Comparison of ENCODE assay signal across 23 cellular contexts in genomic region chr15:88804257-88804656, GRCh38. TPM values are rescaled to one million over a fixed set of nuclear protein-coding genes. Genes with fewer than 3 reads are reported as not detected.
A peak's percentile ranks its signal among the peaks of the same experiment; 100 is the strongest.
DNase-seq lines count a peak whose midpoint lies in the region; ATAC-seq, FAIRE-seq and TF ChIP-seq lines count a peak whose summit lies in the region.
"Had no signal": no experiment of that assay in that cellular context is flagged by ENCODE, and none has a peak within 500 bp of the region (broad histone marks: within the 10 kb centered on the region; RNA-seq: fewer than 3 reads in every experiment).

No MANE protein-coding gene starts in this region.

- in situ Hi-C loops in GM13976 (cut with MboI; ENCODE audit: low sequenced_read_pairs, unreplicated experiment), result no loop called here

- no peak for TF ChIP-seq EP300 in A549 (IDR thresholded peaks at IDR 0.05)

- H2AFZ ChIP-seq in H9 (ENCODE audit: low read length) (no peak overlapping the region), astrocyte (ENCODE audit: low read depth, low read length) (no peak overlapping the region)

- no peak overlapping the region for H4K91ac ChIP-seq in H9 (ENCODE audit: insufficient read length, low read depth, low read length)

- H3K23ac ChIP-seq in H9 (ENCODE audit: insufficient read length, low read depth, low read length), result no peak overlapping the region

- H3K27ac Mint-ChIP-seq in H9 (no peak overlapping the region), astrocyte (ENCODE audit: unreplicated experiment) (no peak overlapping the region), nephron (no peak overlapping the region)
- H3K27ac Mint-ChIP-seq: activated naive CD4-positive, alpha-beta T cell treated with anti-CD3 and anti-CD28 coated beads, Interleukin-2, amount 10 ng/mL, durations not matched to agents 7 days and 5 days; activated T-cell treated with anti-CD3 and anti-CD28 coated beads, Interleukin-2, amount 50 U/mL, for 24 hours; CD4-positive, alpha-beta memory T cell; stimulated activated effector memory CD8-positive, alpha-beta T cell treated with anti-CD3 and anti-CD28 coated beads, Interleukin-12 subunit alpha, Interleukin-12 subunit beta, amount 100 ng/mL, for 72 hours had no signal

- no peak overlapping the region for H3K27ac ChIP-seq in A549
- no peak overlapping the region for H3K27ac ChIP-seq in H9 (ENCODE audit: insufficient read length, low read depth, low read length)
- H3K27ac ChIP-seq in astrocyte (ENCODE audit: low read depth, low read length), result no peak overlapping the region
- H3K27ac ChIP-seq: body of pancreas, heart left ventricle, SK-N-MC had no signal

- peaks cover 2 to 22% of the 10 kb centered on the region in 2 experiments; a peak in 3 of 4 replicates for H3K4me1 Mint-ChIP-seq in H9
- peaks cover 8% of the 10 kb centered on the region for H3K4me1 Mint-ChIP-seq in astrocyte (ENCODE audit: low read depth, unreplicated experiment)
- peaks cover 5% of the 10 kb centered on the region for H3K4me1 Mint-ChIP-seq in nephron

- 18% methylated on average over 10 of the region's 10 CpGs for WGBS in A549 (ENCODE audit: missing lambda C conversion rate)
- no CpG with 5 or more reads among the region's 10 CpGs for WGBS in H9 (ENCODE audit: extremely low coverage, insufficient read length, low lambda C conversion rate)

- no peak overlapping the region for H2BK20ac ChIP-seq in H9 (ENCODE audit: low read depth, low read length, poor library complexity, severe bottlenecking)

- H3K36me3 Mint-ChIP-seq in H9 (ENCODE audit: insufficient read depth in 1 of 3, low read depth in 3 of 3), result peaks cover 0 to 2% (median 0%) of the 10 kb centered on the region in 3 experiments; a peak in 2 of 7 replicates
- H3K36me3 Mint-ChIP-seq in astrocyte (ENCODE audit: low read depth, unreplicated experiment), result no peaks in the 10 kb centered on the region
- H3K36me3 Mint-ChIP-seq in nephron (ENCODE audit: low read depth), result no peaks in the 10 kb centered on the region
- H3K36me3 Mint-ChIP-seq: activated naive CD4-positive, alpha-beta T cell treated with anti-CD3 and anti-CD28 coated beads, Interleukin-2, amount 10 ng/mL, durations not matched to agents 7 days and 5 days; CD4-positive, alpha-beta memory T cell; stimulated activated effector memory CD8-positive, alpha-beta T cell treated with anti-CD3 and anti-CD28 coated beads, Interleukin-12 subunit alpha, Interleukin-12 subunit beta, amount 100 ng/mL, for 72 hours had no signal

- peaks cover 11% of the 10 kb centered on the region for H3K23me2 ChIP-seq in H9 (ENCODE audit: insufficient read length, low read depth, low read length, poor library complexity, severe bottlenecking)

- no peak overlapping the region for H3T11ph ChIP-seq in H9 (ENCODE audit: low read length)

- no peak overlapping the region for H2BK5ac ChIP-seq in H9 (ENCODE audit: insufficient read length, low read length)

- H3K9ac ChIP-seq in H9 (ENCODE audit: extremely low read depth, insufficient read length, low read length) (no peak overlapping the region), astrocyte (ENCODE audit: low read length) (no peak overlapping the region)

- H3K9me3 ChIP-seq in A549 (no peaks in the 10 kb centered on the region), H9 (ENCODE audit: control insufficient read depth, low read depth, low read length) (no peaks in the 10 kb centered on the region), astrocyte (ENCODE audit: insufficient read depth, low read depth, low read length) (no peaks in the 10 kb centered on the region)
- H3K9me3 ChIP-seq: body of pancreas, heart left ventricle had no signal

- H3K4me1 ChIP-seq in A549, result peaks cover 7% of the 10 kb centered on the region; the same call in 1 of the 3 replicates
- no peaks in the 10 kb centered on the region for H3K4me1 ChIP-seq in H9 (ENCODE audit: insufficient read depth, low read length)
- H3K4me1 ChIP-seq in astrocyte (ENCODE audit: insufficient read depth, low read length), result peaks cover 9% of the 10 kb centered on the region

- no peak overlapping the region for H4K5ac ChIP-seq in H9 (ENCODE audit: insufficient read length, low read depth, low read length)

- H3K9me3 Mint-ChIP-seq in H9 (peaks cover 0 to 2% of the 10 kb centered on the region in 2 experiments; a peak in 1 of 5 replicates), astrocyte (ENCODE audit: unreplicated experiment) (peaks cover 3% of the 10 kb centered on the region), nephron (no peaks in the 10 kb centered on the region)
- H3K9me3 Mint-ChIP-seq: activated naive CD4-positive, alpha-beta T cell treated with anti-CD3 and anti-CD28 coated beads, Interleukin-2, amount 10 ng/mL, durations not matched to agents 7 days and 5 days; activated T-cell treated with anti-CD3 and anti-CD28 coated beads, Interleukin-2, amount 50 U/mL, for 24 hours; stimulated activated effector memory CD8-positive, alpha-beta T cell treated with anti-CD3 and anti-CD28 coated beads, Interleukin-12 subunit alpha, Interleukin-12 subunit beta, amount 100 ng/mL, for 72 hours had no signal

- TF ChIP-seq CTCF in A549 (IDR thresholded peaks at IDR 0.05) (no peak), H9 (conservative IDR thresholded peaks at IDR 0.05) (no peak), astrocyte (IDR thresholded peaks at IDR 0.05; ENCODE audit: insufficient read depth, low read depth, low read length) (no peak), nephron (IDR thresholded peaks at IDR 0.05; ENCODE audit: unreplicated experiment in 3 of 3) (no peak), GM13976 (IDR thresholded peaks at IDR 0.05; ENCODE audit: borderline replicate concordance, control extremely low read depth, extremely low read depth, insufficient read depth, missing control alignments) (no peak)

- no peak overlapping the region for H3K56ac ChIP-seq in H9 (ENCODE audit: insufficient read length, low read depth, low read length)

- no peak for TF ChIP-seq RAD21 in A549 (conservative IDR thresholded peaks at IDR 0.05 in 1 of 2, IDR thresholded peaks at IDR 0.05 in 1 of 2)

- H3K4me2 ChIP-seq in A549, result no peak overlapping the region
- peak overlapping the region; percentile 67 for H3K4me2 ChIP-seq in H9 (ENCODE audit: insufficient read depth, insufficient read length, low read length)
- no peak overlapping the region for H3K4me2 ChIP-seq in astrocyte (ENCODE audit: low read length)

- H3K79me2 ChIP-seq in H9 (ENCODE audit: insufficient read depth, low read length) (no peaks in the 10 kb centered on the region), astrocyte (ENCODE audit: insufficient read depth, low read length) (no peaks in the 10 kb centered on the region)

- H2BK12ac ChIP-seq in H9 (ENCODE audit: insufficient read length, low read depth, low read length), result no peak overlapping the region

- H3K14ac ChIP-seq in H9 (ENCODE audit: insufficient read depth, low read length), result no peak overlapping the region

- H3K27me3 Mint-ChIP-seq in H9 (ENCODE audit: low read depth) (peaks cover 81% of the 10 kb centered on the region), astrocyte (ENCODE audit: low read depth, unreplicated experiment) (peaks cover 34% of the 10 kb centered on the region), nephron (ENCODE audit: low read depth) (peaks cover 94% of the 10 kb centered on the region)

- H3K4me3 ChIP-seq in A549, result no peak overlapping the region
- no peak overlapping the region for H3K4me3 ChIP-seq in astrocyte (ENCODE audit: insufficient read depth, low read depth, low read length)
- H3K4me3 ChIP-seq: body of pancreas, SK-N-MC had no signal

- no peak overlapping the region for H3K18ac ChIP-seq in H9 (ENCODE audit: insufficient read length, low read depth, low read length)

- no peak overlapping the region for H4K8ac ChIP-seq in H9 (replicated peaks; ENCODE audit: insufficient read length, low read depth, low read length)

- H2BK120ac ChIP-seq in H9 (ENCODE audit: low read depth, low read length, poor library complexity, severe bottlenecking), result no peak overlapping the region

- no peak for FAIRE-seq in A549 (lab: Jason Lieb, UNC)
- no peak for FAIRE-seq in astrocyte (lab: Jason Lieb, UNC)
- FAIRE-seq: GM12891 had no signal

- H3K79me1 ChIP-seq in H9 (ENCODE audit: insufficient read depth, low read depth, low read length, poor library complexity, severe bottlenecking), result no peaks in the 10 kb centered on the region

- POLR2A ChIA-PET in A549 (lab: Yijun Ruan, JAX), result no interaction called here

- H3K4me3 Mint-ChIP-seq in H9 (peak overlapping the region; percentile 63 to 79; a peak in 4 of 5 replicates), astrocyte (ENCODE audit: unreplicated experiment) (peak overlapping the region; percentile 70), nephron (peak overlapping the region; percentile 30 to 81 (median 73))
- H3K4me3 Mint-ChIP-seq: activated naive CD4-positive, alpha-beta T cell treated with anti-CD3 and anti-CD28 coated beads, Interleukin-2, amount 10 ng/mL, durations not matched to agents 7 days and 5 days; activated T-cell treated with anti-CD3 and anti-CD28 coated beads, Interleukin-2, amount 50 U/mL, for 24 hours; stimulated activated effector memory CD8-positive, alpha-beta T cell treated with anti-CD3 and anti-CD28 coated beads, Interleukin-12 subunit alpha, Interleukin-12 subunit beta, amount 100 ng/mL, for 72 hours had no signal

- H4K20me1 ChIP-seq in H9 (ENCODE audit: control insufficient read depth, insufficient read depth, insufficient read length) (no peaks in the 10 kb centered on the region), astrocyte (ENCODE audit: insufficient read depth, low read length) (no peaks in the 10 kb centered on the region)

- CTCF ChIA-PET in A549 (lab: Yijun Ruan, JAX), result interaction anchor here (1.1 to 1.9 kb wide), 3 partner anchors 11 to 74 kb away, joined by 3 to 7 read pairs (median 3); no protein-coding TSS in a partner anchor

- H2BK15ac ChIP-seq in H9 (ENCODE audit: low read depth, low read length), result no peak overlapping the region

- H3K36me3 ChIP-seq in astrocyte (ENCODE audit: insufficient read depth, low read length), result no peaks in the 10 kb centered on the region
- H3K36me3 ChIP-seq: heart left ventricle had no signal

- DNase-seq in A549 (ENCODE audit: low read depth in 1 of 2, low spot score in 1 of 2) (no peak), H9 (no peak), astrocyte (ENCODE audit: low read depth) (no peak), amniotic stem cell (lab: John Stamatoyannopoulos, UW) (no peak), cerebellar cortex (ENCODE audit: low spot score) (no peak), GM13976 (ENCODE audit: low spot score) (no peak), COLO668 (lab: John Stamatoyannopoulos, UW; ENCODE audit: unreplicated experiment) (no peak)
- DNase-seq: activated naive CD4-positive, alpha-beta T cell treated with anti-CD3 and anti-CD28 coated beads, Interleukin-2, amount 10 ng/mL, durations not matched to agents 7 days and 5 days; activated T-cell treated with anti-CD3 and anti-CD28 coated beads, Interleukin-2, amount 50 U/mL, for 24 hours; body of pancreas; CD4-positive, alpha-beta memory T cell; cortex of kidney; DMS53; heart left ventricle; NCI-H1105; NCI-H2081 treated with DMSO at 0.1 percent for 48 hours; NCI-H510A; T1000 had no signal

- no peak overlapping the region for H3K4ac ChIP-seq in H9 (ENCODE audit: low read depth, low read length)

- H2AK5ac ChIP-seq in H9 (ENCODE audit: insufficient read length, low read length), result no peak overlapping the region

- peak; percentile 58 to 74; a peak in 5 of 6 replicates for ATAC-seq in A549
- ATAC-seq: body of pancreas; heart left ventricle; sciatic nerve; stimulated activated effector memory CD8-positive, alpha-beta T cell treated with anti-CD3 and anti-CD28 coated beads, Interleukin-12 subunit alpha, Interleukin-12 subunit beta, amount 100 ng/mL, for 72 hours had no signal

- H3K27me3 ChIP-seq in H9 (ENCODE audit: insufficient read depth, low read length) (peaks cover 37% of the 10 kb centered on the region), astrocyte (ENCODE audit: insufficient read depth, low read length) (peaks cover 44% of the 10 kb centered on the region)
- H3K27me3 ChIP-seq: body of pancreas had no signal

- no peak for TF ChIP-seq POLR2A in A549 (IDR thresholded peaks at IDR 0.05; ENCODE audit: low read length)

RNA-seq across cellular contexts. Expression of gene ACAN, which starts 1.0 kb away (rescaled TPM):
- polyA plus RNA-seq in A549 (2011; rRNA removed) (not detected in 2 replicates), A549 (2017; fragmentation: RNase III; extraction: RNeasy Plus Mini Kit Qiagen cat#74134 plus additional on column Dnase treatment) (0.01 to 0.05 TPM in 2 of 3 replicates, not detected in the other)
- 0.01 TPM in 1 of 2 replicates, not detected in the other for polyA plus RNA-seq in A549 (2012; cell fraction: cytosol; rRNA removed)
- 0.01 TPM in 1 of 2 replicates, not detected in the other for polyA plus RNA-seq in A549 (2012; cell fraction: nucleus; rRNA removed)
- polyA minus RNA-seq in A549 (2011; rRNA and poly(A)+ RNA removed), result not detected in 2 replicates
- total RNA-seq in H9 (2021) (0.50 and 0.53 TPM in 2 replicates), astrocyte (0.34 and 0.36 TPM in 2 replicates)
- total RNA-seq: CD4-positive, alpha-beta memory T cell had no signal
